8 cellular contexts compared by ENCODE assay signal in the genomic region with DNA sequence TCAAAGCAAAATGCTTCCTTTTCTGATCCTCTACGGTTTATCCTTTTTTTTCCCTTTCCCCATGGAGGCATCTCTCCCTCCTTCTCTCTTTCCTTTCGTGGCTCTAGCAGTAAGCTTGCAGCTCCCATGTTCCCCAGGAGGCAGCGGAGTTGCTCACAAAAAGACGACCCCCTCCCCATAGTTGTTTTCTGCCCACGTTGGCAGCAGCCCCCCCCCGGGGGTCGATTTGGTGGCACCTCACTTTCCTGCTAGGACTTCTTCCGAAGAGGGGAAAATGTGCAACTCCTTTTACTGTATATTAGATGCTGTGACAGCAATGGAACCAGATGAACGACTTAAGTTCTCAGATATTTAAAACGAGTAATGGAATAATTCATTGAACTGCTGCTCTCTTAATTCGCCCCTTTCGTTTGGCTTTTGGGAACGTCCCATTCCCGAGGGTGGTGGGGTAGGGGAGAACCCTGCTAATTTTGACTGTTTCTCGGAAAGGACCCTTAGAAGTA. TPM values are rescaled to one million over a fixed set of nuclear protein-coding genes. Genes with fewer than 3 reads are reported as not detected.
A peak's percentile ranks its signal among the peaks of the same experiment; 100 is the strongest.
DNase-seq lines count a peak whose midpoint lies in the region; ATAC-seq, FAIRE-seq and TF ChIP-seq lines count a peak whose summit lies in the region.

No MANE protein-coding gene starts in this region.

- no peak overlapping the region for H3K14ac ChIP-seq in trophoblast cell (ENCODE audit: low read length)

- H3K23ac ChIP-seq in trophoblast cell (ENCODE audit: low read length): no peak overlapping the region

- H4K91ac ChIP-seq in trophoblast cell (ENCODE audit: low read depth, low read length): no peak overlapping the region

- peak overlapping the region; percentile 66 for H3K4ac ChIP-seq in trophoblast cell (ENCODE audit: low read depth, low read length)

- H3K4me1 ChIP-seq in trophoblast cell (ENCODE audit: control insufficient read depth in 1 of 2, insufficient read depth in 2 of 2, low read length in 2 of 2): no peaks in the 10 kb centered on the region

- H3K18ac ChIP-seq in trophoblast cell (ENCODE audit: low read length): no peak overlapping the region

- peak overlapping the region; percentile 79 for H3K27ac ChIP-seq in CD4-positive, alpha-beta T cell (ENCODE audit: low read depth, low read length)
- peak overlapping the region; percentile 58 for H3K27ac ChIP-seq in trophoblast cell (ENCODE audit: low read depth, low read length)

- no peak overlapping the region for H2BK12ac ChIP-seq in trophoblast cell (ENCODE audit: low read length)

- peak overlapping the region; percentile 99 for H3K4me3 Mint-ChIP-seq in CD4-positive, alpha-beta T cell
- peak overlapping the region; percentile 88 for H3K4me3 Mint-ChIP-seq in activated T-helper 17 cell treated with anti-CD3 and anti-CD28 coated beads, Interleukin-2, amount 50 U/mL, for 72 hours

- peak overlapping the region; percentile 94 for H3K27ac Mint-ChIP-seq in CD4-positive, alpha-beta T cell
- H3K27ac Mint-ChIP-seq in activated T-helper 17 cell treated with anti-CD3 and anti-CD28 coated beads, Interleukin-2, amount 50 U/mL, for 72 hours: peak overlapping the region; percentile 92

- no peak overlapping the region for H2BK5ac ChIP-seq in trophoblast cell (ENCODE audit: low read depth, low read length, poor library complexity)

- ATAC-seq in CD4-positive, alpha-beta T cell (ENCODE audit: poor library complexity): no peak
- peak; percentile 5 for ATAC-seq in GM19438 (IDR thresholded peaks at IDR 0.05; ENCODE audit: low read depth, unreplicated experiment)
- no peak for ATAC-seq in activated T-helper 17 cell treated with anti-CD3 and anti-CD28 coated beads, Interleukin-2, amount 50 U/mL, for 72 hours (replicated peaks)

- peak overlapping the region; percentile 95 for H3K9ac ChIP-seq in trophoblast cell (ENCODE audit: low read length)

- peaks cover 15% of the 10 kb centered on the region for H3K36me3 Mint-ChIP-seq in CD4-positive, alpha-beta T cell (ENCODE audit: low read depth)
- peaks cover 21% of the 10 kb centered on the region for H3K36me3 Mint-ChIP-seq in activated T-helper 17 cell treated with anti-CD3 and anti-CD28 coated beads, Interleukin-2, amount 50 U/mL, for 72 hours (ENCODE audit: low read depth)

- no peak for FAIRE-seq in H54 (lab: Jason Lieb, UNC)

- H3K79me2 ChIP-seq in trophoblast cell (ENCODE audit: control insufficient read depth, insufficient read depth, low read length, poor library complexity): peaks cover 8% of the 10 kb centered on the region

- H3K9me3 Mint-ChIP-seq in CD4-positive, alpha-beta T cell: no peaks in the 10 kb centered on the region
- H3K9me3 Mint-ChIP-seq in activated T-helper 17 cell treated with anti-CD3 and anti-CD28 coated beads, Interleukin-2, amount 50 U/mL, for 72 hours: no peaks in the 10 kb centered on the region

- intact Hi-C loops in CD4-positive, alpha-beta T cell (cut with DNase I, micrococcal nuclease): loop anchor here (5.0 to 10.0 kb wide), 4 partner anchors 52 to 1948 kb away; partner anchors contain the start of gene ST7 (in 1 of the 2)
- intact Hi-C loops in head of caudate nucleus (cut with DNase I): loop anchor here (10.0 kb wide), 1 partner anchor 92 kb away; the partner anchor contains the start of gene ST7

- no peaks in the 10 kb centered on the region for H3K27me3 ChIP-seq in CD4-positive, alpha-beta T cell (ENCODE audit: control insufficient read depth, insufficient read depth, low read length)
- no peaks in the 10 kb centered on the region for H3K27me3 ChIP-seq in trophoblast cell (ENCODE audit: insufficient read depth, low read length)

- no CpG with 5 or more reads among the region's 15 CpGs for WGBS in trophoblast cell (ENCODE audit: extremely low coverage, insufficient coverage, insufficient read length)

- H2AFZ ChIP-seq in trophoblast cell (ENCODE audit: insufficient read depth, low read length, poor library complexity): no peak overlapping the region

- H2BK120ac ChIP-seq in trophoblast cell (ENCODE audit: insufficient read depth, low read length, poor library complexity): no peak overlapping the region

- POLR2A ChIA-PET in CD4-positive, alpha-beta T cell (lab: Charles Lee): no interaction called here

- H4K8ac ChIP-seq in trophoblast cell (ENCODE audit: low read depth, low read length): no peak overlapping the region

- H3K9me3 ChIP-seq in CD4-positive, alpha-beta T cell (ENCODE audit: control insufficient read depth, low read length): no peaks in the 10 kb centered on the region
- no peaks in the 10 kb centered on the region for H3K9me3 ChIP-seq in trophoblast cell (ENCODE audit: insufficient read depth, low read depth, low read length)

- no peak for TF ChIP-seq CTCF in CD4-positive, alpha-beta T cell (IDR thresholded peaks at IDR 0.05)
- no peak for TF ChIP-seq CTCF in LNCaP clone FGC (IDR thresholded peaks at IDR 0.05; ENCODE audit: control insufficient read depth, extremely low read depth, insufficient read depth)

- DNase-seq in CD4-positive, alpha-beta T cell: peak in 1 of 10 experiments; percentile 3
- DNase-seq in LNCaP clone FGC (ENCODE audit: low read depth) (no peak), head of caudate nucleus (peak in 28 of 42 donors; percentile 3 to 61 (median 25)), trophoblast cell (peak in 1 of 2 donors; percentile 16), SIG-M5 (lab: John Stamatoyannopoulos, UW) (no peak), H54 (ENCODE audit: insufficient read length, low spot score) (no peak)

- no peak overlapping the region for H4K12ac ChIP-seq in trophoblast cell (ENCODE audit: low read depth, low read length)

- peaks cover 3% of the 10 kb centered on the region for H3K79me1 ChIP-seq in trophoblast cell (ENCODE audit: low read length)

- H3K4me3 ChIP-seq in LNCaP clone FGC (ENCODE audit: low read depth, low read length): peak overlapping the region; percentile 89
- peak overlapping the region; percentile 90 for H3K4me3 ChIP-seq in trophoblast cell (ENCODE audit: low read depth, low read length)

- H3K4me1 Mint-ChIP-seq in CD4-positive, alpha-beta T cell (ENCODE audit: low read depth): peaks cover 51% of the 10 kb centered on the region
- peaks cover 27% of the 10 kb centered on the region for H3K4me1 Mint-ChIP-seq in activated T-helper 17 cell treated with anti-CD3 and anti-CD28 coated beads, Interleukin-2, amount 50 U/mL, for 72 hours

- H3K4me2 ChIP-seq in trophoblast cell (ENCODE audit: low read length): peak overlapping the region; percentile 98

- no peak for TF ChIP-seq POLR2A in H54 (IDR thresholded peaks at IDR 0.05; ENCODE audit: low read depth, low read length)

- CTCF ChIA-PET in CD4-positive, alpha-beta T cell (lab: Charles Lee): no interaction called here

- H3K27me3 Mint-ChIP-seq in CD4-positive, alpha-beta T cell: peaks cover 5% of the 10 kb centered on the region
- no peaks in the 10 kb centered on the region for H3K27me3 Mint-ChIP-seq in activated T-helper 17 cell treated with anti-CD3 and anti-CD28 coated beads, Interleukin-2, amount 50 U/mL, for 72 hours

- H3K36me3 ChIP-seq in trophoblast cell (ENCODE audit: control insufficient read depth in 1 of 2, insufficient read depth in 2 of 2, low read length in 2 of 2): peaks cover 0 to 5% of the 10 kb centered on the region in 2 experiments

- H2AK5ac ChIP-seq in trophoblast cell (ENCODE audit: low read length): no peak overlapping the region

RNA-seq across cellular contexts. Expression of gene CAPZA2, which starts 0.8 kb away (rescaled TPM):
- 10 to 100 TPM; 93.6 to 96.5 TPM for total RNA-seq in CD4-positive, alpha-beta T cell
- 100 to 1,000 TPM; 108 to 181 TPM for total RNA-seq in activated T-helper 17 cell treated with anti-CD3 and anti-CD28 coated beads, Interleukin-2, amount 50 U/mL, for 72 hours
- polyA plus RNA-seq in trophoblast cell (2013): 39.8 and 40.0 TPM in 2 replicates

Comparison
In these comparisons a context has a peak if more than half of its experiments do, and no peak if none do; other contexts are left out.
1. DNase-seq: peak in head of caudate nucleus (28 of 42); none in LNCaP clone FGC (single experiment), SIG-M5 (single experiment) and H54 (single experiment).